In genomic region chr11:33861366-33861765, GRCh38 we compare ENCODE assay signal across 14 cellular contexts. TPM values are rescaled to one million over a fixed set of nuclear protein-coding genes. Genes with fewer than 3 reads are reported as not detected.
"Had no signal": no experiment of that assay in that cellular context is flagged by ENCODE, and none has a peak within 500 bp of the region (broad histone marks: within the 10 kb centered on the region; RNA-seq: fewer than 3 reads in every experiment).

No MANE protein-coding gene starts in this region.

- DNase-seq: activated CD4-positive, alpha-beta memory T cell treated with anti-CD3 and anti-CD28 coated beads for 36 hours; activated gamma-delta T cell treated with Interleukin-2 at 50 U/mL for 16 hours; activated naive CD8-positive, alpha-beta T cell treated with anti-CD3 and anti-CD28 coated beads for 36 hours; activated T-cell treated with anti-CD3 and anti-CD28 coated beads, Interleukin-2, amount 50 U/mL, for 48 hours; anterior cingulate cortex; foreskin melanocyte; heart left ventricle; islet precursor cell; left lung; naive thymus-derived CD8-positive, alpha-beta T cell; occipital lobe; psoas muscle had no signal

- H3K27ac Mint-ChIP-seq: activated CD4-positive, alpha-beta memory T cell treated with anti-CD3 and anti-CD28 coated beads for 36 hours; activated naive CD8-positive, alpha-beta T cell treated with anti-CD3 and anti-CD28 coated beads for 36 hours; naive thymus-derived CD8-positive, alpha-beta T cell; stimulated activated effector memory CD8-positive, alpha-beta T cell treated with anti-CD3 and anti-CD28 coated beads, Interleukin-12 subunit alpha, Interleukin-12 subunit beta, amount 100 ng/mL, for 72 hours had no signal

- ATAC-seq: heart left ventricle; left lung; naive thymus-derived CD8-positive, alpha-beta T cell; psoas muscle; stimulated activated effector memory CD8-positive, alpha-beta T cell treated with anti-CD3 and anti-CD28 coated beads, Interleukin-12 subunit alpha, Interleukin-12 subunit beta, amount 100 ng/mL, for 72 hours had no signal

- H3K36me3 Mint-ChIP-seq: activated CD4-positive, alpha-beta memory T cell treated with anti-CD3 and anti-CD28 coated beads for 36 hours; activated naive CD8-positive, alpha-beta T cell treated with anti-CD3 and anti-CD28 coated beads for 36 hours; naive thymus-derived CD8-positive, alpha-beta T cell had no signal

- H3K4me3 Mint-ChIP-seq: activated CD4-positive, alpha-beta memory T cell treated with anti-CD3 and anti-CD28 coated beads for 36 hours; activated naive CD8-positive, alpha-beta T cell treated with anti-CD3 and anti-CD28 coated beads for 36 hours; naive thymus-derived CD8-positive, alpha-beta T cell; stimulated activated effector memory CD8-positive, alpha-beta T cell treated with anti-CD3 and anti-CD28 coated beads, Interleukin-12 subunit alpha, Interleukin-12 subunit beta, amount 100 ng/mL, for 72 hours had no signal

- H3K9me3 Mint-ChIP-seq: activated CD4-positive, alpha-beta memory T cell treated with anti-CD3 and anti-CD28 coated beads for 36 hours; activated naive CD8-positive, alpha-beta T cell treated with anti-CD3 and anti-CD28 coated beads for 36 hours; naive thymus-derived CD8-positive, alpha-beta T cell; stimulated activated effector memory CD8-positive, alpha-beta T cell treated with anti-CD3 and anti-CD28 coated beads, Interleukin-12 subunit alpha, Interleukin-12 subunit beta, amount 100 ng/mL, for 72 hours had no signal

- H3K4me1 Mint-ChIP-seq: activated naive CD8-positive, alpha-beta T cell treated with anti-CD3 and anti-CD28 coated beads for 36 hours; stimulated activated effector memory CD8-positive, alpha-beta T cell treated with anti-CD3 and anti-CD28 coated beads, Interleukin-12 subunit alpha, Interleukin-12 subunit beta, amount 100 ng/mL, for 72 hours had no signal

- FAIRE-seq: colon had no signal

RNA-seq across cellular contexts. Expression of gene LMO2, which starts 30.5 kb away (rescaled TPM):
- total RNA-seq: activated CD4-positive, alpha-beta memory T cell treated with anti-CD3 and anti-CD28 coated beads for 36 hours had no signal
- polyA plus RNA-seq: naive thymus-derived CD8-positive, alpha-beta T cell had no signal
